14 cellular contexts compared by ENCODE assay signal in genomic region chr1:204637985-204638356, GRCh38. TPM values are rescaled to one million over a fixed set of nuclear protein-coding genes. Genes with fewer than 3 reads are reported as not detected.
DNase-seq lines count a peak whose midpoint lies in the region.
"Had no signal": no experiment of that assay in that cellular context is flagged by ENCODE, and none has a peak within 500 bp of the region (broad histone marks: within the 10 kb centered on the region; RNA-seq: fewer than 3 reads in every experiment).

No MANE protein-coding gene starts in this region.

- peak; percentile 27 for DNase-seq in AG08395 (ENCODE audit: low spot score)
- peak; percentile 86 for DNase-seq in NCI-H1092 (lab: John Stamatoyannopoulos, UW)
- peak; percentile 28 for DNase-seq in myocyte (ENCODE audit: low read depth)
- DNase-seq in activated CD8-positive, alpha-beta memory T cell treated with anti-CD3 and anti-CD28 coated beads, Interleukin-2, amount 50 U/mL, for 48 hours: no peak
- no peak for DNase-seq in GM19238 (ENCODE audit: insufficient read length, low spot score)
- DNase-seq in Kasumi-1 (lab: John Stamatoyannopoulos, UW): no peak
- no peak for DNase-seq in NCI-H1930 (lab: John Stamatoyannopoulos, UW)
- DNase-seq: activated CD8-positive, alpha-beta memory T cell treated with anti-CD3 and anti-CD28 coated beads, Interleukin-2, amount 50 U/mL, for 4 hours; NCI-H510A treated with DMSO at 0.1 percent for 48 hours; stimulated activated CD4-positive, alpha-beta T cell treated with anti-CD3 and anti-CD28 coated beads, Interleukin-2, amount 100 ng/mL, for 48 hours; stimulated activated naive B cell treated with anti-CD40 and anti-IgM and Interleukin-4, amounts not matched to agents 10 μg/mL and 1 μg/mL and 100 μg/mL, for 72 hours had no signal

- peak overlapping the region; percentile 69 for H3K27ac ChIP-seq in cingulate gyrus (ENCODE audit: low read depth, low read length)

RNA-seq across cellular contexts. Expression of gene LRRN2, which starts 47.6 kb away (rescaled TPM):
- 0.13 TPM in 1 of 2 replicates, not detected in the other for total RNA-seq in myocyte
- polyA plus RNA-seq in myocyte (2012): 0.20 TPM
- total RNA-seq: glomerular endothelial cell had no signal
- polyA plus RNA-seq: BJ had no signal

Comparison
In these comparisons a context has a peak if more than half of its experiments do, and no peak if none do; other contexts are left out.
1. DNase-seq: peak in AG08395 (single experiment), NCI-H1092 (single experiment) and myocyte (single experiment); none in activated CD8-positive, alpha-beta memory T cell treated with anti-CD3 and anti-CD28 coated beads, Interleukin-2, amount 50 U/mL, for 48 hours (single experiment), GM19238 (single experiment), Kasumi-1 (0 of 2) and NCI-H1930 (0 of 2).